In genomic region chr3:119350114-119350513, GRCh38 we compare ENCODE assay signal across 13 cellular contexts. TPM values are rescaled to one million over a fixed set of nuclear protein-coding genes. Genes with fewer than 3 reads are reported as not detected.
DNase-seq lines count a peak whose midpoint lies in the region; ATAC-seq and TF ChIP-seq lines count a peak whose summit lies in the region.
"Had no signal": no experiment of that assay in that cellular context is flagged by ENCODE, and none has a peak within 500 bp of the region (broad histone marks: within the 10 kb centered on the region; RNA-seq: fewer than 3 reads in every experiment).

No MANE protein-coding gene starts in this region.

- intact Hi-C loops in heart right ventricle (cut with DNase I) (loop anchor here in 7 of 10 donors (2.0 to 10.0 kb wide), 5 partner anchors 53 to 75 kb away; partner anchors contain the start of gene ARHGAP31 (in 1 of the 7)), posterior vena cava (cut with DNase I) (no loop called here)

- H3K4me2 ChIP-seq in BLaER1 treated with 17β-estradiol and CSF1 and Interleukin-3, amounts not matched to agents 10 nM and 100 nM: peak overlapping the region; percentile 38 to 73 (median 51)

- H3K27ac Mint-ChIP-seq in nephron progenitor cell: peak overlapping the region; percentile 56
- H3K27ac Mint-ChIP-seq: activated naive CD4-positive, alpha-beta T cell treated with anti-CD3 and anti-CD28 coated beads, Interleukin-2, amount 50 U/mL, for 24 hours; effector memory CD8-positive, alpha-beta T cell had no signal

- H3K4me3 Mint-ChIP-seq in nephron progenitor cell: no peak overlapping the region
- H3K4me3 Mint-ChIP-seq: activated naive CD4-positive, alpha-beta T cell treated with anti-CD3 and anti-CD28 coated beads, Interleukin-2, amount 50 U/mL, for 24 hours; effector memory CD8-positive, alpha-beta T cell had no signal

- H3K36me3 ChIP-seq in BLaER1 treated with 17β-estradiol and CSF1 and Interleukin-3, amounts not matched to agents 10 nM and 100 nM: peaks cover 0 to 32% (median 0%) of the 10 kb centered on the region in 11 experiments; a peak in 3 of 22 replicates
- H3K36me3 ChIP-seq in SK-N-MC (ENCODE audit: insufficient read depth, low read length) (no peaks in the 10 kb centered on the region), heart right ventricle (no peaks in the 10 kb centered on the region)

- no peaks in the 10 kb centered on the region for H3K36me3 Mint-ChIP-seq in nephron progenitor cell (ENCODE audit: low read depth)

- H3K9ac ChIP-seq in BLaER1 treated with 17β-estradiol and CSF1 and Interleukin-3, amounts not matched to agents 10 nM and 100 nM: no peak overlapping the region
- H3K9ac ChIP-seq in SK-N-MC (ENCODE audit: insufficient read length): peak overlapping the region; percentile 20

- no peak overlapping the region for H3K27ac ChIP-seq in BLaER1 treated with 17β-estradiol and CSF1 and Interleukin-3, amounts not matched to agents 10 nM and 100 nM
- H3K27ac ChIP-seq in SK-N-MC: peak overlapping the region; percentile 75; the same call in 1 of the 2 replicates
- peak overlapping the region; percentile 32 to 86 (median 67) for H3K27ac ChIP-seq in heart right ventricle

- H3K4me1 Mint-ChIP-seq in nephron progenitor cell: peaks cover 56% of the 10 kb centered on the region

- H3K4me1 ChIP-seq in BLaER1 treated with 17β-estradiol and CSF1 and Interleukin-3, amounts not matched to agents 10 nM and 100 nM: peaks cover 43 to 55% (median 51%) of the 10 kb centered on the region in 10 experiments
- peaks cover 6 to 89% (median 85%) of the 10 kb centered on the region in 9 donors for H3K4me1 ChIP-seq in heart right ventricle

- TF ChIP-seq CTCF in heart right ventricle (IDR thresholded peaks at IDR 0.05) (no peak), nephron progenitor cell (IDR thresholded peaks at IDR 0.05) (no peak)

- TF ChIP-seq POLR2A in erythroblast (IDR thresholded peaks at IDR 0.05; ENCODE audit: low read length): no peak

- no peaks in the 10 kb centered on the region for H3K27me3 ChIP-seq in BLaER1 treated with 17β-estradiol and CSF1 and Interleukin-3, amounts not matched to agents 10 nM and 100 nM
- H3K27me3 ChIP-seq in heart right ventricle: no peaks in the 10 kb centered on the region

- DNase-seq in SK-N-MC (ENCODE audit: low read depth, low spot score) (no peak), heart right ventricle (peak; percentile 31 to 70), nephron progenitor cell (no peak), erythroblast (lab: John Stamatoyannopoulos, UW) (no peak), cerebellum (ENCODE audit: low spot score) (no peak), posterior vena cava (ENCODE audit: low spot score) (no peak)
- DNase-seq: effector memory CD8-positive, alpha-beta T cell; kidney; NCI-H510A treated with DMSO at 0.1 percent for 48 hours had no signal

- WGBS in heart right ventricle, 2 donors: 40 to 50% methylated on average over 10 of the region's 10 CpGs

- H3K27me3 Mint-ChIP-seq in nephron progenitor cell (ENCODE audit: low read depth, poor library complexity): peaks cover 7% of the 10 kb centered on the region
- H3K27me3 Mint-ChIP-seq: activated naive CD4-positive, alpha-beta T cell treated with anti-CD3 and anti-CD28 coated beads, Interleukin-2, amount 50 U/mL, for 24 hours; effector memory CD8-positive, alpha-beta T cell had no signal

- H3K4me3 ChIP-seq in BLaER1 treated with 17β-estradiol and CSF1 and Interleukin-3, amounts not matched to agents 10 nM and 100 nM: no peak overlapping the region
- H3K4me3 ChIP-seq in SK-N-MC (peak overlapping the region; percentile 56), heart right ventricle (peak overlapping the region in 4 of 10 donors; percentile 8 to 23 (median 13))

- H4K20me1 ChIP-seq in BLaER1 treated with 17β-estradiol and CSF1 and Interleukin-3, amounts not matched to agents 10 nM and 100 nM: peaks cover 0 to 47% (median 0%) of the 10 kb centered on the region in 11 experiments; a peak in 4 of 22 replicates

- ATAC-seq in heart right ventricle (peak; percentile 49 to 87 (median 74)), HG03469 (IDR thresholded peaks at IDR 0.05; ENCODE audit: unreplicated experiment) (no peak)
- ATAC-seq: effector memory CD8-positive, alpha-beta T cell; SK-N-SH treated with all-trans-retinoic acid at 6 μM for 48 hours had no signal

- no peaks in the 10 kb centered on the region for H3K9me3 Mint-ChIP-seq in nephron progenitor cell
- H3K9me3 Mint-ChIP-seq: activated naive CD4-positive, alpha-beta T cell treated with anti-CD3 and anti-CD28 coated beads, Interleukin-2, amount 50 U/mL, for 24 hours; effector memory CD8-positive, alpha-beta T cell had no signal

- no peaks in the 10 kb centered on the region for H3K9me3 ChIP-seq in BLaER1 treated with 17β-estradiol and CSF1 and Interleukin-3, amounts not matched to agents 10 nM and 100 nM (replicated peaks in 1 of 11)
- H3K9me3 ChIP-seq in SK-N-MC (ENCODE audit: low read depth, low read length): no peaks in the 10 kb centered on the region
- no peaks in the 10 kb centered on the region for H3K9me3 ChIP-seq in heart right ventricle

RNA-seq across cellular contexts. Expression of gene ARHGAP31, which starts 55.9 kb away (rescaled TPM):
- total RNA-seq in heart right ventricle: 10 to 100 TPM; 30.4 to 71.1 (median 37.2) TPM
- 10 to 100 TPM; 10.6 to 11.9 TPM for polyA plus RNA-seq in heart right ventricle
- total RNA-seq in cerebellum: 11.9 TPM
- total RNA-seq in posterior vena cava: 10 to 100 TPM; 26.5 to 26.9 TPM

Comparison
In these comparisons a context has a peak if more than half of its experiments do, and no peak if none do; other contexts are left out.
1. H3K27ac ChIP-seq: peak in SK-N-MC (single experiment) and heart right ventricle (10 of 10); none in BLaER1 treated with 17β-estradiol and CSF1 and Interleukin-3, amounts not matched to agents 10 nM and 100 nM (0 of 11).
2. DNase-seq: peak in heart right ventricle (2 of 2); none in SK-N-MC (single experiment), nephron progenitor cell (single experiment), erythroblast (0 of 2), cerebellum (single experiment) and posterior vena cava (single experiment).
3. intact Hi-C loops: an anchor here in heart right ventricle (2.0 to 10.0 kb wide); none called in posterior vena cava.